20 cellular contexts compared by ENCODE assay signal in genomic region chr21:45113543-45113942, GRCh38. TPM values are rescaled to one million over a fixed set of nuclear protein-coding genes. Genes with fewer than 3 reads are reported as not detected.
A peak's percentile ranks its signal among the peaks of the same experiment; 100 is the strongest.
DNase-seq lines count a peak whose midpoint lies in the region; ATAC-seq and TF ChIP-seq lines count a peak whose summit lies in the region.
"Had no signal": no experiment of that assay in that cellular context is flagged by ENCODE, and none has a peak within 500 bp of the region (broad histone marks: within the 10 kb centered on the region; RNA-seq: fewer than 3 reads in every experiment).

No MANE protein-coding gene starts in this region.

- no peak overlapping the region for H3K9ac ChIP-seq in rectal smooth muscle tissue (ENCODE audit: low read length)

- 52% methylated on average over 6 of the region's 6 CpGs for WGBS in right cardiac atrium
- WGBS in heart right ventricle, 2 donors, result 36 to 57% methylated on average over 6 of the region's 6 CpGs

- H3K27ac ChIP-seq in right cardiac atrium (ENCODE audit: low read length) (no peak overlapping the region), heart right ventricle (peak overlapping the region in 7 of 10 donors; percentile 20 to 68 (median 54)), rectal smooth muscle tissue (ENCODE audit: low read depth, low read length) (peak overlapping the region; percentile 32), dorsolateral prefrontal cortex (no peak overlapping the region)

- intact Hi-C loops in Right ventricle myocardium superior (cut with DNase I) (no loop called here), right cardiac atrium (cut with DNase I) (no loop called here), heart right ventricle (cut with DNase I) (loop anchor here in 1 of 10 donors (5.0 kb wide), 1 partner anchor 36 kb away; no protein-coding TSS in a partner anchor), dorsolateral prefrontal cortex (cut with DNase I) (no loop called here)

- ATAC-seq in Right ventricle myocardium superior (ENCODE audit: poor library complexity) (peak; percentile 47), right cardiac atrium (no peak), heart right ventricle (peak in 4 of 8 donors; percentile 16 to 31 (median 18)), GM18867 (IDR thresholded peaks at IDR 0.05; ENCODE audit: unreplicated experiment) (no peak)
- ATAC-seq: PC-3 had no signal

- no peak overlapping the region for H3K4me3 ChIP-seq in right cardiac atrium (ENCODE audit: low read length)
- no peak overlapping the region for H3K4me3 ChIP-seq in heart right ventricle
- H3K4me3 ChIP-seq in rectal smooth muscle tissue (ENCODE audit: low read length), result no peak overlapping the region
- H3K4me3 ChIP-seq in dorsolateral prefrontal cortex, result no peak overlapping the region

- H3K36me3 ChIP-seq in heart right ventricle, result peaks cover 0 to 3% (median 0%) of the 10 kb centered on the region in 9 donors
- no peaks in the 10 kb centered on the region for H3K36me3 ChIP-seq in rectal smooth muscle tissue (ENCODE audit: control insufficient read depth, insufficient read depth, low read length)
- H3K36me3 ChIP-seq: BE2C had no signal

- H3K27me3 ChIP-seq in right cardiac atrium (ENCODE audit: control insufficient read depth, insufficient read depth) (no peaks in the 10 kb centered on the region), heart right ventricle (no peaks in the 10 kb centered on the region), rectal smooth muscle tissue (ENCODE audit: control insufficient read depth, insufficient read depth, low read length) (no peaks in the 10 kb centered on the region), dorsolateral prefrontal cortex (no peaks in the 10 kb centered on the region)
- H3K27me3 ChIP-seq: BE2C had no signal

- H3K4me1 ChIP-seq in right cardiac atrium (ENCODE audit: control insufficient read depth, insufficient read depth, low read length) (peaks cover 16% of the 10 kb centered on the region), heart right ventricle (peaks cover 8 to 83% (median 59%) of the 10 kb centered on the region in 9 donors), rectal smooth muscle tissue (ENCODE audit: control insufficient read depth, insufficient read depth, low read length) (peaks cover 20% of the 10 kb centered on the region)

- no peak for TF ChIP-seq CTCF in heart right ventricle (IDR thresholded peaks at IDR 0.05)
- no peak for TF ChIP-seq CTCF in dorsolateral prefrontal cortex (IDR thresholded peaks at IDR 0.05 in 54 of 56, conservative IDR thresholded peaks at IDR 0.05 in 2 of 56; ENCODE audit: low read depth in 1 of 56, partially characterized antibody in 56 of 56)

- H3K9me3 ChIP-seq in right cardiac atrium (ENCODE audit: control insufficient read depth, low read length) (no peaks in the 10 kb centered on the region), heart right ventricle (peaks cover 0 to 6% (median 0%) of the 10 kb centered on the region in 11 donors)
- H3K9me3 ChIP-seq: BE2C had no signal

- DNase-seq in Right ventricle myocardium superior, result no peak
- no peak for DNase-seq in right cardiac atrium
- DNase-seq in heart right ventricle, result no peak
- no peak for DNase-seq in dorsolateral prefrontal cortex
- no peak for DNase-seq in DMS114 treated with DMSO at 0.1 percent for 48 hours (lab: John Stamatoyannopoulos, UW; ENCODE audit: unreplicated experiment)
- no peak for DNase-seq in NCI-H510A treated with DMSO at 0.1 percent for 48 hours (lab: John Stamatoyannopoulos, UW)
- DNase-seq: 8988T; BE2C; Calu3; CD4-positive, alpha-beta memory T cell; KG1; NCI-H1105 treated with DMSO at 0.1 percent for 48 hours; NCI-H1694 treated with DMSO at 0.1 percent for 48 hours; NCI-H2107; NCI-H2227 treated with DMSO at 0.1 percent for 48 hours; NCI-H524 treated with DMSO at 0.1 percent for 48 hours; PC-3; RPMI8226 had no signal

RNA-seq across cellular contexts. Expression of gene ADARB1, which starts 39.2 kb away (rescaled TPM):
- 11.6 TPM for total RNA-seq in Right ventricle myocardium superior
- 10 to 100 TPM; 16.9 to 23.8 (median 19.4) TPM for total RNA-seq in right cardiac atrium
- 9.1 TPM for polyA plus RNA-seq in right cardiac atrium
- 10 to 100 TPM; 11.8 to 21.2 (median 13.5) TPM for total RNA-seq in heart right ventricle
- polyA plus RNA-seq in heart right ventricle, result 10 to 100 TPM in 1 of 2 donors, 1 to 10 TPM in 1; 7.4 to 17.3 TPM
- 10 to 100 TPM; 22.6 to 83.5 (median 57.4) TPM for total RNA-seq in dorsolateral prefrontal cortex

Comparison
In these comparisons a context has a peak if more than half of its experiments do, and no peak if none do; other contexts are left out.
1. H3K27ac ChIP-seq: peak in heart right ventricle (7 of 10) and rectal smooth muscle tissue (single experiment); none in right cardiac atrium (single experiment) and dorsolateral prefrontal cortex (0 of 59).